In the genomic region with DNA sequence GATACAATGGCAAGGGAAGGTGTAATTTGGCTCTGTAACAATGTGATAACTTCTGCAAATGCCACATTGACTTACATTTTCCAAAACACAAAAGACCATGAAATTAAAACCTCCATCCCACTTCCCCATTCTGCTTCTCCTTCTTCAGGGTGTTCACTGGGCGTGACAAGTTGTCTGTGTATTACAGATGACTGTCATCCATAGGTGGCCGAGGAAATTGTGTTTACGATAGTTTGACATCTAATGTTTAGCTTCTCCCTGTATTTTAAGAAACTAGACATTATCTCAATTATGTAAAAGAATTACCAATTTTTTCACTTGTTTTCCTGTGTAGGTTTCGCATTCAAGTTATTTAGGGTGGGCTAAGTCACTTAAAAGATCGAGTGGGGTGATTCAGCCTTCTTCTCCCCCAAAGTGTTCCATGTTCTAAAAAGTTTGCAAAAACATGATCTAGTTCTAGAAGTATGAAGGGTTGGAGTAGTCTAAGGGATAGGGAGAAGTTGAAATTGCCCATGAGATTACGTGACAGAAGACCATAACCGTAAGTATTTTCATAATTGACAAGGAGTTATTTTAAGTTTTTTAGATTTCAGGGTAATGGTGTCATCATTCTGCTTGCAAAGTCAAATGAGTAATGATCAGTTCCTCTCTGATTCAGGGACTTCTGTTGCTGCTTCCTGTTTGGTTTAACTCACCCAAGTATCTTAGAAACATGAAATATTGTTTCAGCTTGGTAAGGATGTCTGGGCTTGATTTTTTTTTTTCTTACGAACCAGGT, we compare ENCODE assay signal across 8 cellular contexts. TPM values are rescaled to one million over a fixed set of nuclear protein-coding genes. Genes with fewer than 3 reads are reported as not detected.
A peak's percentile ranks its signal among the peaks of the same experiment; 100 is the strongest.
DNase-seq lines count a peak whose midpoint lies in the region; ATAC-seq, FAIRE-seq and TF ChIP-seq lines count a peak whose summit lies in the region.

No MANE protein-coding gene starts in this region.

- FAIRE-seq in GM12891 (lab: Jason Lieb, UNC), result peak; percentile 64
- no peak for FAIRE-seq in D721Med (lab: Jason Lieb, UNC)

- no peaks in the 10 kb centered on the region for H3K27me3 Mint-ChIP-seq in IgD-negative memory B cell
- H3K27me3 Mint-ChIP-seq in natural killer cell treated with Interleukin-12 subunit alpha and Interleukin-12 subunit beta and Interleukin-15 and Interleukin-18, amount 100 ng/mL, for 72 hours, result no peaks in the 10 kb centered on the region

- H3K27ac Mint-ChIP-seq in IgD-negative memory B cell, result peak overlapping the region; percentile 99 to 100 (median 99)
- peak overlapping the region; percentile 95 to 100 for H3K27ac Mint-ChIP-seq in natural killer cell treated with Interleukin-12 subunit alpha and Interleukin-12 subunit beta and Interleukin-15 and Interleukin-18, amount 100 ng/mL, for 72 hours

- peaks cover 33 to 63% (median 47%) of the 10 kb centered on the region in 3 donors for H3K4me1 Mint-ChIP-seq in IgD-negative memory B cell
- H3K4me1 Mint-ChIP-seq in natural killer cell treated with Interleukin-12 subunit alpha and Interleukin-12 subunit beta and Interleukin-15 and Interleukin-18, amount 100 ng/mL, for 72 hours (ENCODE audit: low read depth in 2 of 2), result peaks cover 73 to 96% of the 10 kb centered on the region in 2 donors

- no peak for TF ChIP-seq CTCF in D721Med (IDR thresholded peaks at IDR 0.05; ENCODE audit: insufficient read depth, missing control alignments)

- 0 out of 2 replicates have a peak, but pooled peaks have one; percentile 34 for TF ChIP-seq POLR2A in GM12891 (IDR thresholded peaks at IDR 0.05; ENCODE audit: low read depth, low read length)

- DNase-seq in GM12891 (ENCODE audit: insufficient read length, low spot score) (no peak), amniotic epithelial cell (ENCODE audit: low read depth) (peak; percentile 16), D721Med (ENCODE audit: insufficient read length, low spot score) (no peak), NCI-H1694 treated with DMSO at 0.1 percent for 48 hours (lab: John Stamatoyannopoulos, UW) (no peak), NCI-H1092 treated with DMSO at 0.1 percent for 48 hours (lab: John Stamatoyannopoulos, UW) (no peak)
- DNase-seq in natural killer cell treated with Interleukin-12 subunit alpha and Interleukin-12 subunit beta and Interleukin-15 and Interleukin-18, amount 100 ng/mL, for 72 hours (ENCODE audit: low spot score), result no peak

- no peaks in the 10 kb centered on the region for H3K36me3 Mint-ChIP-seq in IgD-negative memory B cell
- peaks cover 20% of the 10 kb centered on the region for H3K36me3 Mint-ChIP-seq in natural killer cell treated with Interleukin-12 subunit alpha and Interleukin-12 subunit beta and Interleukin-15 and Interleukin-18, amount 100 ng/mL, for 72 hours

- peaks cover 0 to 4% (median 0%) of the 10 kb centered on the region in 3 donors for H3K9me3 Mint-ChIP-seq in IgD-negative memory B cell
- peaks cover 11% of the 10 kb centered on the region for H3K9me3 Mint-ChIP-seq in natural killer cell treated with Interleukin-12 subunit alpha and Interleukin-12 subunit beta and Interleukin-15 and Interleukin-18, amount 100 ng/mL, for 72 hours

- peak overlapping the region; percentile 84 to 94 (median 92) for H3K4me3 Mint-ChIP-seq in IgD-negative memory B cell
- peak overlapping the region; percentile 83 for H3K4me3 Mint-ChIP-seq in natural killer cell treated with Interleukin-12 subunit alpha and Interleukin-12 subunit beta and Interleukin-15 and Interleukin-18, amount 100 ng/mL, for 72 hours

- peak; percentile 87 for ATAC-seq in GM21528 (IDR thresholded peaks at IDR 0.05; ENCODE audit: low FRiP score, unreplicated experiment)
- peak; percentile 74 to 79 for ATAC-seq in natural killer cell treated with Interleukin-12 subunit alpha and Interleukin-12 subunit beta and Interleukin-15 and Interleukin-18, amount 100 ng/mL, for 72 hours

TF ChIP-seq in GM12891, 5 proteins besides CTCF, POLR2A, EP300 and RAD21:
- no peak; the same call in 1 of the 2 replicates for TF ChIP-seq POLR2AphosphoS5 (IDR thresholded peaks at IDR 0.05; ENCODE audit: low read depth, low read length)
- 0 out of 2 replicates have a peak, but pooled peaks have one; percentile 27 for TF ChIP-seq POU2F2 (IDR thresholded peaks at IDR 0.05; ENCODE audit: low read depth, low read length)
- TF ChIP-seq TAF1 (IDR thresholded peaks at IDR 0.05; ENCODE audit: low read depth, low read length), result no peak
- TF ChIP-seq SPI1 (IDR thresholded peaks at IDR 0.05; ENCODE audit: low read depth, low read length), result peak; percentile 100
- TF ChIP-seq PAX5 (IDR thresholded peaks at IDR 0.05; ENCODE audit: insufficient read depth, low read length, severe bottlenecking), result peak; percentile 96

RNA-seq across cellular contexts. Expression of a gene that starts 25.2 kb away (rescaled TPM):
- 70.8 TPM for polyA plus RNA-seq in GM12891 (2012; ENCODE audit: low read depth, missing spikeins)
- polyA plus RNA-seq in IgD-negative memory B cell, result 83.6 TPM
- total RNA-seq in natural killer cell treated with Interleukin-12 subunit alpha and Interleukin-12 subunit beta and Interleukin-15 and Interleukin-18, amount 100 ng/mL, for 72 hours, result 1,000 to 10,000 TPM in 1 of 2 donors, 100 to 1,000 TPM in 1; 755 to 1,319 TPM
